In genomic region chr10:119178371-119179119, GRCh38 we compare ENCODE assay signal across 1 cellular context.
TF ChIP-seq lines count a peak whose summit lies in the region.

Gene PRDX3, minus strand, starts transcription at chr10:119178812. Its CDS starts 22 bp downstream, at chr10:119178790.

TF ChIP-seq in HepG2, 621 proteins besides CTCF, POLR2A, EP300 and RAD21 (continued from another document and continues in another):
- TF ChIP-seq ATF4 (CRISPR knock-in tag; IDR thresholded peaks at IDR 0.05) (peak in 1 of 2 experiments; percentile 63; a peak in 1 of 4 replicates), RERE (CRISPR knock-in tag; IDR thresholded peaks at IDR 0.05; ENCODE audit: low read depth) (0 out of 2 replicates have a peak, but pooled peaks have one; percentile 8), ZBTB46 (CRISPR knock-in tag; IDR thresholded peaks at IDR 0.05; ENCODE audit: borderline replicate concordance) (no peak), PAWR (CRISPR knock-in tag; IDR thresholded peaks at IDR 0.05; ENCODE audit: borderline replicate concordance) (no peak), ERF (CRISPR knock-in tag; IDR thresholded peaks at IDR 0.05) (peak; percentile 48; the same call in 1 of the 2 replicates), CSRNP1 (CRISPR knock-in tag; IDR thresholded peaks at IDR 0.05) (peak; percentile 62; the same call in 1 of the 2 replicates), ZNF576 (CRISPR knock-in tag; IDR thresholded peaks at IDR 0.05) (no peak), TRIM22 (IDR thresholded peaks at IDR 0.05) (no peak), ZNF281 (CRISPR knock-in tag; IDR thresholded peaks at IDR 0.05; ENCODE audit: borderline replicate concordance) (peak; percentile 25; the same call in 1 of the 2 replicates), ZNF883 (CRISPR knock-in tag; IDR thresholded peaks at IDR 0.05; ENCODE audit: not compliant biosample characterization) (peak; percentile 91), ZNF503 (CRISPR knock-in tag; IDR thresholded peaks at IDR 0.05) (no peak; the same call in 1 of the 2 replicates), DNMT1 (CRISPR knock-in tag; IDR thresholded peaks at IDR 0.05) (peak; percentile 76; the same call in 1 of the 2 replicates), ZSCAN21 (CRISPR knock-in tag; IDR thresholded peaks at IDR 0.05; ENCODE audit: borderline replicate concordance) (0 out of 2 replicates have a peak, but pooled peaks have one; percentile 38), PAF1 (CRISPR knock-in tag; IDR thresholded peaks at IDR 0.05) (no peak), PRDM10 (CRISPR knock-in tag; IDR thresholded peaks at IDR 0.05; ENCODE audit: low read depth) (0 out of 2 replicates have a peak, but pooled peaks have one; percentile 44), MTA3 (CRISPR knock-in tag; IDR thresholded peaks at IDR 0.05) (no peak), ZSCAN25 (CRISPR knock-in tag; IDR thresholded peaks at IDR 0.05) (0 out of 2 replicates have a peak, but pooled peaks have one; percentile 35), ZSCAN12 (CRISPR knock-in tag; IDR thresholded peaks at IDR 0.05) (no peak), ZNF619 (CRISPR knock-in tag; IDR thresholded peaks at IDR 0.05) (0 out of 2 replicates have a peak, but pooled peaks have one; percentile 31), SYNCRIP (IDR thresholded peaks at IDR 0.05; ENCODE audit: insufficient read depth, low read depth, low read length) (no peak), GATAD2A (CRISPR knock-in tag; IDR thresholded peaks at IDR 0.05) (0 out of 2 replicates have a peak, but pooled peaks have one; percentile 10), ZNF616 (CRISPR knock-in tag; IDR thresholded peaks at IDR 0.05; ENCODE audit: low read depth) (peak; percentile 78; the same call in 1 of the 2 replicates), HNRNPUL1 (IDR thresholded peaks at IDR 0.05; ENCODE audit: low read depth, low read length) (no peak), TARDBP (CRISPR knock-in tag; IDR thresholded peaks at IDR 0.05) (peak; percentile 54; the same call in 1 of the 2 replicates), UBTF (CRISPR knock-in tag; IDR thresholded peaks at IDR 0.05) (peak; percentile 79)
